In genomic region chr1:245803666-245804037, GRCh38 we compare ENCODE assay signal across 4 cellular contexts.
"Had no signal": no experiment of that assay in that cellular context is flagged by ENCODE, and none has a peak within 500 bp of the region (broad histone marks: within the 10 kb centered on the region; RNA-seq: fewer than 3 reads in every experiment).

No MANE protein-coding gene starts in this region.

- DNase-seq: H9, HCEC 1CT, IMR-90 had no signal

- H2AFZ ChIP-seq: GM23338 had no signal

- H3K9me3 Mint-ChIP-seq: GM23338, H9 had no signal

- H3K4me2 ChIP-seq: GM23338 had no signal

- ATAC-seq: GM23338 had no signal

- H3K4me3 ChIP-seq: GM23338 had no signal

- H3K27ac Mint-ChIP-seq: GM23338, H9 had no signal

- H3K4me3 Mint-ChIP-seq: GM23338, H9 had no signal
